In genomic region chr3:148955544-148956346, GRCh38 we compare ENCODE assay signal across 7 cellular contexts. TPM values are rescaled to one million over a fixed set of nuclear protein-coding genes. Genes with fewer than 3 reads are reported as not detected.
DNase-seq lines count a peak whose midpoint lies in the region; ATAC-seq and TF ChIP-seq lines count a peak whose summit lies in the region.

No MANE protein-coding gene starts in this region.

- POLR2A ChIA-PET in Panc1 (lab: Charles Lee): interaction anchor here (0.6 kb wide), 3 partner anchors 13 to 586 kb away, joined by 4 to 18 read pairs (median 5); no protein-coding TSS in a partner anchor

- H3K9me3 ChIP-seq in Panc1 (ENCODE audit: control insufficient read depth, insufficient read depth, low read depth, low read length) (no peaks in the 10 kb centered on the region), upper lobe of right lung (no peaks in the 10 kb centered on the region)

- no peaks in the 10 kb centered on the region for H3K79me2 ChIP-seq in KMS-11 (ENCODE audit: insufficient read depth, low read depth)

- H3K27me3 ChIP-seq in KMS-11 (ENCODE audit: insufficient read depth, low read depth) (no peaks in the 10 kb centered on the region), Panc1 (ENCODE audit: control insufficient read depth, insufficient read depth, low read length) (no peaks in the 10 kb centered on the region), upper lobe of right lung (no peaks in the 10 kb centered on the region)

- DNase-seq in ELR (ENCODE audit: low read depth) (peak; percentile 89), Panc1 (ENCODE audit: low read depth, low spot score) (no peak), dermis blood vessel endothelial cell (peak; percentile 86), lung microvascular endothelial cell (ENCODE audit: low read depth in 2 of 2) (peak; percentile 75 to 86), upper lobe of right lung (no peak), activated gamma-delta T cell treated with Interleukin-2 at 50 U/mL for 16 hours (no peak)

- intact Hi-C loops in Panc1 (cut with micrococcal nuclease; ENCODE audit: unreplicated experiment): loop anchor here (5.0 to 10.0 kb wide), 4 partner anchors 167 to 529 kb away; partner anchors contain the start of gene TM4SF18
- intact Hi-C loops in upper lobe of right lung (cut with DNase I): no loop called here

- H3K4me3 ChIP-seq in KMS-11 (IDR thresholded peaks at IDR 0.05; ENCODE audit: insufficient read depth, low read depth, low read length) (no peak overlapping the region), Panc1 (ENCODE audit: low read depth in 2 of 2, low read length in 2 of 2) (no peak overlapping the region), upper lobe of right lung (no peak overlapping the region)

- CTCF ChIA-PET in Panc1 (lab: Charles Lee): interaction anchor here (0.6 to 1.7 kb wide), 23 partner anchors 26 to 980 kb away, joined by 3 to 11 read pairs (median 5); no protein-coding TSS in a partner anchor

- ATAC-seq in Panc1 (peak; percentile 75), upper lobe of right lung (peak; percentile 64)

- TF ChIP-seq CTCF in KMS-11 (conservative IDR thresholded peaks at IDR 0.05; ENCODE audit: low read depth, low read length): peak; percentile 82
- peak; percentile 85 for TF ChIP-seq CTCF in Panc1 (IDR thresholded peaks at IDR 0.05)
- peak; percentile 61 for TF ChIP-seq CTCF in upper lobe of right lung (IDR thresholded peaks at IDR 0.05)

- H3K9ac ChIP-seq in KMS-11: no peak overlapping the region

- BruUV-seq in Panc1 (replicated peaks; lab: Mats Ljungman, UMichigan): no TSS peak

- H3K4me1 ChIP-seq in KMS-11 (ENCODE audit: low read depth, poor library complexity, severe bottlenecking) (peaks cover 17% of the 10 kb centered on the region), Panc1 (ENCODE audit: control insufficient read depth, insufficient read depth, low read length) (peaks cover 6% of the 10 kb centered on the region), upper lobe of right lung (peaks cover 4% of the 10 kb centered on the region)

- H2AFZ ChIP-seq in KMS-11 (ENCODE audit: low read depth): peak overlapping the region; percentile 46; the same call in 1 of the 2 replicates

- no peak overlapping the region; the same call in 1 of the 2 replicates for H3K4me2 ChIP-seq in KMS-11

- H3K27ac ChIP-seq in KMS-11 (no peak overlapping the region), Panc1 (ENCODE audit: low read length) (peak overlapping the region; percentile 57; the same call in 1 of the 2 replicates), upper lobe of right lung (peak overlapping the region; percentile 73)

- no peaks in the 10 kb centered on the region for H3K36me3 ChIP-seq in KMS-11 (ENCODE audit: insufficient read depth)
- H3K36me3 ChIP-seq in Panc1 (ENCODE audit: control insufficient read depth, insufficient read depth, low read length): no peaks in the 10 kb centered on the region
- no peaks in the 10 kb centered on the region for H3K36me3 ChIP-seq in upper lobe of right lung

- in situ Hi-C loops in Panc1 (cut with HindIII; ENCODE audit: low pct_unique_long_range_greater_than_20kb, low sequenced_read_pairs): no loop called here

- H4K20me1 ChIP-seq in KMS-11 (ENCODE audit: insufficient read depth): no peaks in the 10 kb centered on the region

RNA-seq across cellular contexts. Expression of gene GYG1, which starts 35.6 kb away (rescaled TPM):
- total RNA-seq in Panc1 (2021; ENCODE audit: unreplicated experiment): 75.2 TPM
- 89.3 TPM for polyA plus RNA-seq in Panc1 (2012; ENCODE audit: insufficient read length)
- 38.6 and 48.0 TPM in 2 replicates for total RNA-seq in dermis blood vessel endothelial cell
- total RNA-seq in lung microvascular endothelial cell: 35.5 and 38.3 TPM in 2 replicates
- total RNA-seq in upper lobe of right lung: 45.6 TPM

Comparison
In these comparisons a context has a peak if more than half of its experiments do, and no peak if none do; other contexts are left out.
1. DNase-seq: peak in ELR (single experiment), dermis blood vessel endothelial cell (single experiment) and lung microvascular endothelial cell (2 of 2); none in Panc1 (single experiment), upper lobe of right lung (single experiment) and activated gamma-delta T cell treated with Interleukin-2 at 50 U/mL for 16 hours (single experiment).
2. Peak in every context shown above with its lines, with median percentiles within 50 percentile points of each other: CTCF ChIP-seq.